In genomic region chr12:122754790-122755189, GRCh38 we compare ENCODE assay signal across 19 cellular contexts. TPM values are rescaled to one million over a fixed set of nuclear protein-coding genes. Genes with fewer than 3 reads are reported as not detected.
DNase-seq lines count a peak whose midpoint lies in the region; ATAC-seq, FAIRE-seq and TF ChIP-seq lines count a peak whose summit lies in the region.
"Had no signal": no experiment of that assay in that cellular context is flagged by ENCODE, and none has a peak within 500 bp of the region (broad histone marks: within the 10 kb centered on the region; RNA-seq: fewer than 3 reads in every experiment).

No MANE protein-coding gene starts in this region.

- no TSS peak for BruUV-seq in K562 (replicated peaks; lab: Mats Ljungman, UMichigan)

- 90% methylated on average over 1 of the region's 1 CpG for WGBS in K562 (ENCODE audit: insufficient coverage, low coverage, missing lambda C conversion rate)

- no peaks in the 10 kb centered on the region for H3K9me3 Mint-ChIP-seq in activated CD4-positive, alpha-beta memory T cell treated with anti-CD3 and anti-CD28 coated beads for 36 hours
- H3K9me3 Mint-ChIP-seq in activated CD4-positive, alpha-beta memory T cell treated with anti-CD3 and anti-CD28 coated beads, Interleukin-2, amount 10 ng/mL, durations not matched to agents 7 days and 5 days: no peaks in the 10 kb centered on the region
- no peaks in the 10 kb centered on the region for H3K9me3 Mint-ChIP-seq in HFFc6
- H3K9me3 Mint-ChIP-seq in progenitor cell of endocrine pancreas (ENCODE audit: low read depth): no peaks in the 10 kb centered on the region

- no peak overlapping the region for H2AFZ ChIP-seq in K562 (ENCODE audit: low read depth, low read length)

- H3K9ac ChIP-seq in K562 (ENCODE audit: insufficient read depth in 1 of 2, low read depth in 2 of 2, low read length in 2 of 2): no peak overlapping the region
- H3K9ac ChIP-seq in colonic mucosa (ENCODE audit: low read depth in 2 of 2, low read length in 2 of 2): no peak overlapping the region

- TF ChIP-seq POLR2A in K562 (conservative IDR thresholded peaks at IDR 0.05): no peak

- H3K27ac ChIP-seq in K562 (ENCODE audit: extremely low read depth, low read depth, low read length): no peak overlapping the region
- no peak overlapping the region for H3K27ac ChIP-seq in right atrium auricular region
- H3K27ac ChIP-seq in colonic mucosa: no peak overlapping the region
- H3K27ac ChIP-seq: esophagus muscularis mucosa, spleen had no signal

- H3K27ac Mint-ChIP-seq in activated CD4-positive, alpha-beta memory T cell treated with anti-CD3 and anti-CD28 coated beads for 36 hours: peak overlapping the region; percentile 5
- H3K27ac Mint-ChIP-seq in activated CD4-positive, alpha-beta memory T cell treated with anti-CD3 and anti-CD28 coated beads, Interleukin-2, amount 10 ng/mL, durations not matched to agents 7 days and 5 days: no peak overlapping the region
- H3K27ac Mint-ChIP-seq in HFFc6 (peak overlapping the region; percentile 45; the same call in 1 of the 2 replicates), progenitor cell of endocrine pancreas (peak overlapping the region; percentile 27)

- no peak for TF ChIP-seq RAD21 in K562 (CRISPR knock-in tag; conservative IDR thresholded peaks at IDR 0.05 in 1 of 2, IDR thresholded peaks at IDR 0.05 in 1 of 2)

- no peaks in the 10 kb centered on the region for H3K9me1 ChIP-seq in K562 (ENCODE audit: control insufficient read depth, insufficient read depth, low read length)

- TF ChIP-seq CTCF in HFFc6 (IDR thresholded peaks at IDR 0.05) (no peak), K562 (IDR thresholded peaks at IDR 0.05 in 2 of 3, conservative IDR thresholded peaks at IDR 0.05 in 1 of 3; ENCODE audit: insufficient read depth in 2 of 3, low read depth in 1 of 3, low read length in 3 of 3) (no peak), progenitor cell of endocrine pancreas (IDR thresholded peaks at IDR 0.05; ENCODE audit: unreplicated experiment) (no peak), right atrium auricular region (IDR thresholded peaks at IDR 0.05) (no peak), colonic mucosa (IDR thresholded peaks at IDR 0.05) (no peak)

- no peak overlapping the region for H3K4me2 ChIP-seq in K562 (ENCODE audit: insufficient read depth, low read length)

- intact Hi-C loops in activated CD4-positive, alpha-beta memory T cell treated with anti-CD3 and anti-CD28 coated beads for 36 hours (cut with micrococcal nuclease): loop anchor here (5.0 kb wide), 1 partner anchor 172 kb away; no protein-coding TSS in a partner anchor
- intact Hi-C loops in K562 (cut with micrococcal nuclease) (loop anchor here (10.0 kb wide), 1 partner anchor 360 kb away; no protein-coding TSS in a partner anchor), colonic mucosa (cut with DNase I) (loop anchor here (5.0 kb wide), 1 partner anchor 117 kb away; no protein-coding TSS in a partner anchor)

- H3K4me1 ChIP-seq in K562 (replicated peaks in 1 of 2; ENCODE audit: control insufficient read depth in 2 of 2, insufficient read depth in 2 of 2, low read length in 2 of 2) (peaks cover 31 to 33% of the 10 kb centered on the region in 2 experiments; a peak in 4 of 5 replicates), right atrium auricular region (peaks cover 0 to 17% of the 10 kb centered on the region in 2 donors), colonic mucosa (peaks cover 4% of the 10 kb centered on the region)

- no peaks in the 10 kb centered on the region for H3K9me3 ChIP-seq in K562 (replicated peaks; ENCODE audit: control insufficient read depth, insufficient read depth, low read depth, low read length)
- H3K9me3 ChIP-seq in right atrium auricular region: no peaks in the 10 kb centered on the region
- no peaks in the 10 kb centered on the region for H3K9me3 ChIP-seq in colonic mucosa
- H3K9me3 ChIP-seq: esophagus muscularis mucosa, spleen had no signal

- peaks cover 49% of the 10 kb centered on the region for H3K4me1 Mint-ChIP-seq in activated CD4-positive, alpha-beta memory T cell treated with anti-CD3 and anti-CD28 coated beads for 36 hours (ENCODE audit: low read depth)
- peaks cover 51% of the 10 kb centered on the region for H3K4me1 Mint-ChIP-seq in activated CD4-positive, alpha-beta memory T cell treated with anti-CD3 and anti-CD28 coated beads, Interleukin-2, amount 10 ng/mL, durations not matched to agents 7 days and 5 days
- H3K4me1 Mint-ChIP-seq in HFFc6 (ENCODE audit: low read depth) (peaks cover 37% of the 10 kb centered on the region), progenitor cell of endocrine pancreas (ENCODE audit: low read depth) (peaks cover 28% of the 10 kb centered on the region)

- no peak for FAIRE-seq in K562 (lab: Jason Lieb, UNC)
- FAIRE-seq: A204.1 had no signal

- in situ Hi-C loops in K562 (cut with MboI): loop anchor here (5.0 kb wide), 1 partner anchor 117 kb away; no protein-coding TSS in a partner anchor

- H4K20me1 ChIP-seq in K562 (replicated peaks; ENCODE audit: control insufficient read depth, insufficient read depth, low read length): no peaks in the 10 kb centered on the region; the same call in 1 of the 2 replicates

- DNase-seq in activated CD4-positive, alpha-beta memory T cell treated with anti-CD3 and anti-CD28 coated beads for 36 hours: no peak
- DNase-seq in activated CD4-positive, alpha-beta memory T cell treated with anti-CD3 and anti-CD28 coated beads, Interleukin-2, amount 10 ng/mL, durations not matched to agents 7 days and 5 days: no peak
- no peak for DNase-seq in HFFc6
- DNase-seq in K562 (ENCODE audit: extremely low read depth in 1 of 4, low spot score in 3 of 4): no peak
- no peak for DNase-seq in progenitor cell of endocrine pancreas (ENCODE audit: low spot score, unreplicated experiment)
- DNase-seq in DMS79 treated with DMSO at 0.1 percent for 48 hours (lab: John Stamatoyannopoulos, UW): no peak
- no peak for DNase-seq in right atrium auricular region (ENCODE audit: low spot score)
- DNase-seq in colonic mucosa: no peak
- DNase-seq: activated gamma-delta T cell treated with Interleukin-2 at 50 U/mL for 16 hours, C1 segment of cervical spinal cord, DMS53, glutamatergic neuron, H7, Kasumi-1, NCI-H1417, spleen had no signal

- CTCF ChIA-PET in activated CD4-positive, alpha-beta memory T cell treated with anti-CD3 and anti-CD28 coated beads for 36 hours (lab: Charles Lee): no interaction called here
- CTCF ChIA-PET in activated CD4-positive, alpha-beta memory T cell treated with anti-CD3 and anti-CD28 coated beads, Interleukin-2, amount 10 ng/mL, durations not matched to agents 7 days and 5 days (lab: Charles Lee): interaction anchor here (1.2 kb wide), 1 partner anchor 117 kb away, joined by 3 read pairs; no protein-coding TSS in a partner anchor
- CTCF ChIA-PET in K562 (lab: Yijun Ruan, JAX; ENCODE audit: low intra/inter-chr PET ratio): no interaction called here

- POLR2A ChIA-PET in activated CD4-positive, alpha-beta memory T cell treated with anti-CD3 and anti-CD28 coated beads for 36 hours (lab: Charles Lee): no interaction called here
- POLR2A ChIA-PET in activated CD4-positive, alpha-beta memory T cell treated with anti-CD3 and anti-CD28 coated beads, Interleukin-2, amount 10 ng/mL, durations not matched to agents 7 days and 5 days (lab: Charles Lee): interaction anchor here (1.7 kb wide), 1 partner anchor 10 kb away, joined by 5 read pairs; no protein-coding TSS in a partner anchor
- POLR2A ChIA-PET in K562 (lab: Yijun Ruan, JAX): no interaction called here

- H3K36me3 ChIP-seq in K562 (ENCODE audit: control insufficient read depth, insufficient read depth, low read length) (peaks cover 59% of the 10 kb centered on the region), right atrium auricular region (peaks cover 44% of the 10 kb centered on the region), colonic mucosa (peaks cover under 1% of the 10 kb centered on the region)

- H3K27me3 ChIP-seq in K562 (ENCODE audit: control insufficient read depth in 2 of 2, insufficient read depth in 2 of 2, low read length in 2 of 2) (no peaks in the 10 kb centered on the region), right atrium auricular region (no peaks in the 10 kb centered on the region), colonic mucosa (no peaks in the 10 kb centered on the region)
- H3K27me3 ChIP-seq: esophagus muscularis mucosa had no signal

- H3K36me3 Mint-ChIP-seq in activated CD4-positive, alpha-beta memory T cell treated with anti-CD3 and anti-CD28 coated beads for 36 hours: peaks cover 43% of the 10 kb centered on the region
- peaks cover 60% of the 10 kb centered on the region for H3K36me3 Mint-ChIP-seq in activated CD4-positive, alpha-beta memory T cell treated with anti-CD3 and anti-CD28 coated beads, Interleukin-2, amount 10 ng/mL, durations not matched to agents 7 days and 5 days (ENCODE audit: low read depth)
- H3K36me3 Mint-ChIP-seq in HFFc6 (ENCODE audit: low read depth) (peaks cover 45% of the 10 kb centered on the region), progenitor cell of endocrine pancreas (ENCODE audit: insufficient read depth) (peaks cover 28% of the 10 kb centered on the region)

- no peak for ATAC-seq in K562

- peaks cover 57% of the 10 kb centered on the region for H3K79me2 ChIP-seq in K562 (ENCODE audit: control insufficient read depth, insufficient read depth, low read length)

- no peaks in the 10 kb centered on the region for H3K27me3 Mint-ChIP-seq in activated CD4-positive, alpha-beta memory T cell treated with anti-CD3 and anti-CD28 coated beads for 36 hours
- no peaks in the 10 kb centered on the region for H3K27me3 Mint-ChIP-seq in activated CD4-positive, alpha-beta memory T cell treated with anti-CD3 and anti-CD28 coated beads, Interleukin-2, amount 10 ng/mL, durations not matched to agents 7 days and 5 days
- peaks cover 3% of the 10 kb centered on the region for H3K27me3 Mint-ChIP-seq in HFFc6 (ENCODE audit: insufficient read depth)
- no peaks in the 10 kb centered on the region for H3K27me3 Mint-ChIP-seq in progenitor cell of endocrine pancreas

- H3K4me3 Mint-ChIP-seq in activated CD4-positive, alpha-beta memory T cell treated with anti-CD3 and anti-CD28 coated beads for 36 hours: no peak overlapping the region
- H3K4me3 Mint-ChIP-seq in activated CD4-positive, alpha-beta memory T cell treated with anti-CD3 and anti-CD28 coated beads, Interleukin-2, amount 10 ng/mL, durations not matched to agents 7 days and 5 days: no peak overlapping the region
- H3K4me3 Mint-ChIP-seq in HFFc6 (no peak overlapping the region; the same call in 1 of the 2 replicates), progenitor cell of endocrine pancreas (ENCODE audit: low read depth) (no peak overlapping the region)

- no peak for TF ChIP-seq EP300 in K562 (IDR thresholded peaks at IDR 0.05; ENCODE audit: low read length)

- H3K4me3 ChIP-seq in K562: no peak overlapping the region
- no peak overlapping the region for H3K4me3 ChIP-seq in right atrium auricular region
- no peak overlapping the region for H3K4me3 ChIP-seq in colonic mucosa
- H3K4me3 ChIP-seq: esophagus muscularis mucosa, spleen had no signal

RNA-seq across cellular contexts. Expression of gene DENR, which starts 2.2 kb away (rescaled TPM):
- total RNA-seq in activated CD4-positive, alpha-beta memory T cell treated with anti-CD3 and anti-CD28 coated beads for 36 hours: 10 to 100 TPM; 56.9 to 58.2 TPM
- total RNA-seq in activated CD4-positive, alpha-beta memory T cell treated with anti-CD3 and anti-CD28 coated beads, Interleukin-2, amount 10 ng/mL, durations not matched to agents 7 days and 5 days: 10 to 100 TPM; 52.5 to 55.9 TPM
- 10 to 100 TPM; 53.2 to 66.7 (median 61.7) TPM for total RNA-seq in HFFc6 (2021; fragmentation: NEBNext Ultra II Directional; extraction: Animal tissue kit (Norgen Biotek cat#: 25700))
- total RNA-seq in K562 (2011; cell fraction: chromatin; rRNA removed; ENCODE audit: low replicate concordance): 39.3 and 99.2 TPM in 2 replicates
- 17.0 and 22.5 TPM in 2 replicates for total RNA-seq in K562 (2011; cell fraction: nucleolus; rRNA removed)
- total RNA-seq in K562 (2011; cell fraction: nucleoplasm; rRNA removed): 52.9 and 88.5 TPM in 2 replicates
- 46.5 and 54.7 TPM in 2 replicates for total RNA-seq in K562 (2014; rRNA removed)
- total RNA-seq in K562 (2014; rRNA removed; fragmentation: Illumina TruSeq; extraction: Trizol): 71.1 and 83.0 TPM in 2 replicates
- 64.1 and 70.7 TPM in 2 replicates for total RNA-seq in K562 (2015; rRNA removed; fragmentation: Illumina TruSeq; extraction: Trizol)
- total RNA-seq in K562 (2021): 54.7 and 59.4 TPM in 2 replicates
- polyA plus RNA-seq in K562 (2011; rRNA removed): 35.5 and 54.6 TPM in 2 replicates
- 22.2 and 28.2 TPM in 2 replicates for polyA plus RNA-seq in K562 (2011; cell fraction: cytosol; rRNA removed)
- polyA plus RNA-seq in K562 (2011; cell fraction: nucleus; rRNA removed): 12.6 and 12.7 TPM in 2 replicates
- 47.9 and 56.1 TPM in 2 replicates for polyA plus RNA-seq in K562 (2012)
- 73.4 and 77.4 TPM in 2 replicates for polyA plus RNA-seq in K562 (2014; fragmentation: Illumina TruSeq; extraction: Trizol)
- 10 to 100 TPM; 32.5 to 40.1 TPM for polyA plus RNA-seq in K562 (2014; fragmentation: Nextera tagmentation; extraction: Ambion mirVana)
- 62.6 and 70.1 TPM in 2 replicates for polyA plus RNA-seq in K562 (2014; rRNA removed)
- 32.6 and 35.9 TPM in 2 replicates for polyA minus RNA-seq in K562 (2011; rRNA and poly(A)+ RNA removed)
- 14.2 and 17.3 TPM in 2 replicates for polyA minus RNA-seq in K562 (2011; cell fraction: cytosol; rRNA and poly(A)+ RNA removed)
- 17.5 and 23.9 TPM in 2 replicates for polyA minus RNA-seq in K562 (2011; cell fraction: nucleus; rRNA and poly(A)+ RNA removed)
- 67.8 and 68.4 TPM in 2 replicates for total RNA-seq in progenitor cell of endocrine pancreas
- 10 to 100 TPM; 14.7 to 16.1 TPM for total RNA-seq in right atrium auricular region
- total RNA-seq in colonic mucosa: 10 to 100 TPM; 35.8 to 37.8 TPM

RNA-seq across cellular contexts. Expression of gene CCDC62, which starts 19.6 kb away (rescaled TPM):
- under 1 TPM; 0.48 TPM for total RNA-seq in activated CD4-positive, alpha-beta memory T cell treated with anti-CD3 and anti-CD28 coated beads for 36 hours
- under 1 TPM; 0.40 to 0.48 TPM for total RNA-seq in activated CD4-positive, alpha-beta memory T cell treated with anti-CD3 and anti-CD28 coated beads, Interleukin-2, amount 10 ng/mL, durations not matched to agents 7 days and 5 days
- under 1 TPM; 0.08 to 0.40 (median 0.17) TPM for total RNA-seq in HFFc6 (2021; fragmentation: NEBNext Ultra II Directional; extraction: Animal tissue kit (Norgen Biotek cat#: 25700))
- total RNA-seq in K562 (2011; cell fraction: chromatin; rRNA removed; ENCODE audit: low replicate concordance): 2.5 and 7.2 TPM in 2 replicates
- total RNA-seq in K562 (2011; cell fraction: nucleolus; rRNA removed): 0.67 and 1.7 TPM in 2 replicates
- total RNA-seq in K562 (2011; cell fraction: nucleoplasm; rRNA removed): 1.9 and 3.3 TPM in 2 replicates
- total RNA-seq in K562 (2014; rRNA removed) (0.49 and 1.0 TPM in 2 replicates), K562 (2014; rRNA removed; fragmentation: Illumina TruSeq; extraction: Trizol) (1.4 and 1.6 TPM in 2 replicates), K562 (2015; rRNA removed; fragmentation: Illumina TruSeq; extraction: Trizol) (1.1 and 1.4 TPM in 2 replicates), K562 (2021) (0.74 and 0.75 TPM in 2 replicates), progenitor cell of endocrine pancreas (0.80 and 0.81 TPM in 2 replicates), right atrium auricular region (under 1 TPM; 0.48 to 0.67 TPM), colonic mucosa (under 1 TPM; 0.16 to 0.84 TPM)
- polyA plus RNA-seq in K562 (2011; rRNA removed) (0.78 and 0.91 TPM in 2 replicates), K562 (2014; fragmentation: Illumina TruSeq; extraction: Trizol) (0.33 and 0.65 TPM in 2 replicates), K562 (2014; fragmentation: Nextera tagmentation; extraction: Ambion mirVana) (under 1 TPM; 0.03 to 0.25 TPM), K562 (2014; rRNA removed) (0.38 and 0.94 TPM in 2 replicates)
- 0.10 and 0.24 TPM in 2 replicates for polyA plus RNA-seq in K562 (2011; cell fraction: cytosol; rRNA removed)
- polyA plus RNA-seq in K562 (2011; cell fraction: nucleus; rRNA removed): 0.88 and 1.1 TPM in 2 replicates
- polyA plus RNA-seq in K562 (2012): 0.25 and 1.00 TPM in 2 replicates
- 3.4 and 5.4 TPM in 2 replicates for polyA minus RNA-seq in K562 (2011; rRNA and poly(A)+ RNA removed)
- 1.3 and 2.1 TPM in 2 replicates for polyA minus RNA-seq in K562 (2011; cell fraction: cytosol; rRNA and poly(A)+ RNA removed)
- 0.81 and 1.6 TPM in 2 replicates for polyA minus RNA-seq in K562 (2011; cell fraction: nucleus; rRNA and poly(A)+ RNA removed)

RNA-seq across cellular contexts. Expression of gene HCAR1, which starts 24.1 kb away (rescaled TPM):
- total RNA-seq in activated CD4-positive, alpha-beta memory T cell treated with anti-CD3 and anti-CD28 coated beads for 36 hours: under 1 TPM; 0.21 to 0.27 TPM
- total RNA-seq in activated CD4-positive, alpha-beta memory T cell treated with anti-CD3 and anti-CD28 coated beads, Interleukin-2, amount 10 ng/mL, durations not matched to agents 7 days and 5 days: under 1 TPM; 0.28 to 0.30 TPM
- not detected for total RNA-seq in HFFc6 (2021; fragmentation: NEBNext Ultra II Directional; extraction: Animal tissue kit (Norgen Biotek cat#: 25700))
- total RNA-seq in K562 (2011; cell fraction: chromatin; rRNA removed; ENCODE audit: low replicate concordance): not detected in 2 replicates
- not detected in 2 replicates for total RNA-seq in K562 (2011; cell fraction: nucleolus; rRNA removed)
- not detected in 2 replicates for total RNA-seq in K562 (2011; cell fraction: nucleoplasm; rRNA removed)
- not detected in 2 replicates for total RNA-seq in K562 (2014; rRNA removed)
- not detected in 2 replicates for total RNA-seq in K562 (2014; rRNA removed; fragmentation: Illumina TruSeq; extraction: Trizol)
- not detected in 2 replicates for total RNA-seq in K562 (2015; rRNA removed; fragmentation: Illumina TruSeq; extraction: Trizol)
- not detected in 2 replicates for total RNA-seq in K562 (2021)
- not detected in 2 replicates for polyA plus RNA-seq in K562 (2011; rRNA removed)
- not detected in 2 replicates for polyA plus RNA-seq in K562 (2011; cell fraction: cytosol; rRNA removed)
- not detected in 2 replicates for polyA plus RNA-seq in K562 (2011; cell fraction: nucleus; rRNA removed)
- not detected in 2 replicates for polyA plus RNA-seq in K562 (2012)
- not detected in 2 replicates for polyA plus RNA-seq in K562 (2014; fragmentation: Illumina TruSeq; extraction: Trizol)
- polyA plus RNA-seq in K562 (2014; fragmentation: Nextera tagmentation; extraction: Ambion mirVana): not detected
- not detected in 2 replicates for polyA plus RNA-seq in K562 (2014; rRNA removed)
- not detected in 2 replicates for polyA minus RNA-seq in K562 (2011; rRNA and poly(A)+ RNA removed)
- polyA minus RNA-seq in K562 (2011; cell fraction: cytosol; rRNA and poly(A)+ RNA removed): not detected in 2 replicates
- not detected in 2 replicates for polyA minus RNA-seq in K562 (2011; cell fraction: nucleus; rRNA and poly(A)+ RNA removed)
- total RNA-seq in progenitor cell of endocrine pancreas: 0.22 and 0.62 TPM in 2 replicates
- total RNA-seq in right atrium auricular region: under 1 TPM in 1 of 2 donors, not detected in 1; 0.12 TPM
- under 1 TPM in 1 of 2 donors, not detected in 1; 0.11 TPM for total RNA-seq in colonic mucosa
- total RNA-seq: H7 had no signal

RNA-seq across cellular contexts. Expression of gene HCAR3, which starts 38.2 kb away (rescaled TPM):
- total RNA-seq in activated CD4-positive, alpha-beta memory T cell treated with anti-CD3 and anti-CD28 coated beads for 36 hours: under 1 TPM in 1 of 2 experiments, not detected in 1; 0.10 TPM
- total RNA-seq in activated CD4-positive, alpha-beta memory T cell treated with anti-CD3 and anti-CD28 coated beads, Interleukin-2, amount 10 ng/mL, durations not matched to agents 7 days and 5 days: not detected
- total RNA-seq in HFFc6 (2021; fragmentation: NEBNext Ultra II Directional; extraction: Animal tissue kit (Norgen Biotek cat#: 25700)): not detected
- not detected in 2 replicates for total RNA-seq in K562 (2011; cell fraction: chromatin; rRNA removed; ENCODE audit: low replicate concordance)
- total RNA-seq in K562 (2011; cell fraction: nucleolus; rRNA removed): not detected in 2 replicates
- not detected in 2 replicates for total RNA-seq in K562 (2011; cell fraction: nucleoplasm; rRNA removed)
- not detected in 2 replicates for total RNA-seq in K562 (2014; rRNA removed)
- not detected in 2 replicates for total RNA-seq in K562 (2014; rRNA removed; fragmentation: Illumina TruSeq; extraction: Trizol)
- total RNA-seq in K562 (2015; rRNA removed; fragmentation: Illumina TruSeq; extraction: Trizol): not detected in 2 replicates
- total RNA-seq in K562 (2021): not detected in 2 replicates
- polyA plus RNA-seq in K562 (2011; rRNA removed): not detected in 2 replicates
- polyA plus RNA-seq in K562 (2011; cell fraction: cytosol; rRNA removed): not detected in 2 replicates
- not detected in 2 replicates for polyA plus RNA-seq in K562 (2011; cell fraction: nucleus; rRNA removed)
- not detected in 2 replicates for polyA plus RNA-seq in K562 (2012)
- polyA plus RNA-seq in K562 (2014; fragmentation: Illumina TruSeq; extraction: Trizol): not detected in 2 replicates
- polyA plus RNA-seq in K562 (2014; fragmentation: Nextera tagmentation; extraction: Ambion mirVana): not detected
- polyA plus RNA-seq in K562 (2014; rRNA removed): not detected in 2 replicates
- polyA minus RNA-seq in K562 (2011; rRNA and poly(A)+ RNA removed): not detected in 2 replicates
- not detected in 2 replicates for polyA minus RNA-seq in K562 (2011; cell fraction: cytosol; rRNA and poly(A)+ RNA removed)
- not detected in 2 replicates for polyA minus RNA-seq in K562 (2011; cell fraction: nucleus; rRNA and poly(A)+ RNA removed)
- not detected in 2 replicates for total RNA-seq in progenitor cell of endocrine pancreas
- not detected for total RNA-seq in right atrium auricular region
- under 1 TPM; 0.12 to 0.56 TPM for total RNA-seq in colonic mucosa
- total RNA-seq: activated CD8-positive, alpha-beta memory T cell treated with anti-CD3 and anti-CD28 coated beads for 36 hours; H7 had no signal

RNA-seq across cellular contexts. Expression of gene HCAR2, which starts 51.6 kb away (rescaled TPM):
- not detected for total RNA-seq in activated CD4-positive, alpha-beta memory T cell treated with anti-CD3 and anti-CD28 coated beads for 36 hours
- not detected for total RNA-seq in activated CD4-positive, alpha-beta memory T cell treated with anti-CD3 and anti-CD28 coated beads, Interleukin-2, amount 10 ng/mL, durations not matched to agents 7 days and 5 days
- not detected for total RNA-seq in HFFc6 (2021; fragmentation: NEBNext Ultra II Directional; extraction: Animal tissue kit (Norgen Biotek cat#: 25700))
- not detected in 2 replicates for total RNA-seq in K562 (2011; cell fraction: chromatin; rRNA removed; ENCODE audit: low replicate concordance)
- total RNA-seq in K562 (2011; cell fraction: nucleolus; rRNA removed): not detected in 2 replicates
- not detected in 2 replicates for total RNA-seq in K562 (2011; cell fraction: nucleoplasm; rRNA removed)
- not detected in 2 replicates for total RNA-seq in K562 (2014; rRNA removed)
- total RNA-seq in K562 (2014; rRNA removed; fragmentation: Illumina TruSeq; extraction: Trizol): not detected in 2 replicates
- not detected in 2 replicates for total RNA-seq in K562 (2015; rRNA removed; fragmentation: Illumina TruSeq; extraction: Trizol)
- not detected in 2 replicates for total RNA-seq in K562 (2021)
- not detected in 2 replicates for polyA plus RNA-seq in K562 (2011; rRNA removed)
- polyA plus RNA-seq in K562 (2011; cell fraction: cytosol; rRNA removed): not detected in 2 replicates
- not detected in 2 replicates for polyA plus RNA-seq in K562 (2011; cell fraction: nucleus; rRNA removed)
- polyA plus RNA-seq in K562 (2012): not detected in 2 replicates
- not detected in 2 replicates for polyA plus RNA-seq in K562 (2014; fragmentation: Illumina TruSeq; extraction: Trizol)
- polyA plus RNA-seq in K562 (2014; fragmentation: Nextera tagmentation; extraction: Ambion mirVana): not detected
- polyA plus RNA-seq in K562 (2014; rRNA removed): not detected in 2 replicates
- not detected in 2 replicates for polyA minus RNA-seq in K562 (2011; rRNA and poly(A)+ RNA removed)
- polyA minus RNA-seq in K562 (2011; cell fraction: cytosol; rRNA and poly(A)+ RNA removed): not detected in 2 replicates
- polyA minus RNA-seq in K562 (2011; cell fraction: nucleus; rRNA and poly(A)+ RNA removed): not detected in 2 replicates
- 0.67 and 1.5 TPM in 2 replicates for total RNA-seq in progenitor cell of endocrine pancreas
- under 1 TPM in 1 of 2 donors, not detected in 1; 0.79 TPM for total RNA-seq in right atrium auricular region
- under 1 TPM; 0.12 to 0.56 TPM for total RNA-seq in colonic mucosa
- total RNA-seq: activated CD8-positive, alpha-beta memory T cell treated with anti-CD3 and anti-CD28 coated beads for 36 hours; esophagus muscularis mucosa; H7 had no signal
